15 cellular contexts compared by ENCODE assay signal in genomic region chr3:59464187-59464586, GRCh38.
DNase-seq lines count a peak whose midpoint lies in the region; ATAC-seq and TF ChIP-seq lines count a peak whose summit lies in the region.
"Had no signal": no experiment of that assay in that cellular context is flagged by ENCODE, and none has a peak within 500 bp of the region (broad histone marks: within the 10 kb centered on the region; RNA-seq: fewer than 3 reads in every experiment).

No MANE protein-coding gene starts in this region.

- H3F3A ChIP-seq in smooth muscle cell (ENCODE audit: low read depth), result no peaks in the 10 kb centered on the region

- peak overlapping the region; percentile 82 for H2AFZ ChIP-seq in mammary epithelial cell (ENCODE audit: low read depth, low read length)
- H2AFZ ChIP-seq in smooth muscle cell (ENCODE audit: low read depth), result no peak overlapping the region

- CTCF ChIA-PET in mammary epithelial cell (lab: Charles Lee; ENCODE audit: low non-redundant PET), result no interaction called here

- peak; percentile 48; the same call in 1 of the 3 replicates for ATAC-seq in RWPE2 (ENCODE audit: low read depth)
- ATAC-seq in foreskin keratinocyte, result peak; percentile 95

- intact Hi-C loops in mammary epithelial cell (cut with micrococcal nuclease), result no loop called here
- intact Hi-C loops in breast epithelium (cut with DNase I; ENCODE audit: low total_unique reads), result no loop called here

- no peak overlapping the region for H3K4me3 Mint-ChIP-seq in osteocyte (ENCODE audit: unreplicated experiment)
- H3K4me3 Mint-ChIP-seq: CD4-positive, alpha-beta T cell; H9 had no signal

- in situ Hi-C loops in mammary epithelial cell (cut with MboI; ENCODE audit: low sequenced_read_pairs in 2 of 2), result no loop called here

- H3K9ac ChIP-seq in mammary epithelial cell (ENCODE audit: insufficient read depth, low read length), result no peak overlapping the region
- no peak overlapping the region for H3K9ac ChIP-seq in smooth muscle cell (ENCODE audit: low read depth)

- H3K36me3 Mint-ChIP-seq in osteocyte (ENCODE audit: unreplicated experiment), result no peaks in the 10 kb centered on the region

- dilution Hi-C loops in mammary epithelial cell (cut with HindIII; ENCODE audit: low sequenced_read_pairs), result no loop called here

- H3K4me3 ChIP-seq in mammary epithelial cell (replicated peaks in 1 of 3; ENCODE audit: insufficient read depth in 1 of 3, low read depth in 2 of 3, low read length in 3 of 3) (no peak overlapping the region), breast epithelium (no peak overlapping the region), RWPE2 (ENCODE audit: severe bottlenecking) (no peak overlapping the region), smooth muscle cell (no peak overlapping the region)

- H3K27me3 Mint-ChIP-seq in osteocyte (ENCODE audit: unreplicated experiment), result no peaks in the 10 kb centered on the region
- H3K27me3 Mint-ChIP-seq: CD4-positive, alpha-beta T cell had no signal

- H3K4me2 ChIP-seq in mammary epithelial cell (ENCODE audit: insufficient read depth, low read depth, low read length) (peak overlapping the region; percentile 63), smooth muscle cell (no peak overlapping the region)

- H4K20me1 ChIP-seq in mammary epithelial cell (ENCODE audit: insufficient read depth, low read length) (no peaks in the 10 kb centered on the region), smooth muscle cell (ENCODE audit: low read depth) (no peaks in the 10 kb centered on the region)

- H3K36me3 ChIP-seq in mammary epithelial cell (ENCODE audit: insufficient read depth, low read length) (no peaks in the 10 kb centered on the region), breast epithelium (no peaks in the 10 kb centered on the region), RWPE2 (ENCODE audit: low read depth) (no peaks in the 10 kb centered on the region), smooth muscle cell (ENCODE audit: low read depth) (no peaks in the 10 kb centered on the region)

- peaks cover 10% of the 10 kb centered on the region for H3K4me1 ChIP-seq in mammary epithelial cell (ENCODE audit: insufficient read depth, low read length)
- no peaks in the 10 kb centered on the region for H3K4me1 ChIP-seq in breast epithelium
- no peaks in the 10 kb centered on the region for H3K4me1 ChIP-seq in RWPE2 (ENCODE audit: insufficient read depth, poor library complexity, severe bottlenecking)
- H3K4me1 ChIP-seq in foreskin keratinocyte, result peaks cover 11% of the 10 kb centered on the region
- H3K4me1 ChIP-seq in smooth muscle cell (ENCODE audit: low read depth), result no peaks in the 10 kb centered on the region

- H3K9me3 ChIP-seq in mammary epithelial cell (replicated peaks; ENCODE audit: insufficient read depth, low read length), result no peaks in the 10 kb centered on the region
- no peaks in the 10 kb centered on the region for H3K9me3 ChIP-seq in breast epithelium
- no peaks in the 10 kb centered on the region for H3K9me3 ChIP-seq in RWPE2 (ENCODE audit: severe bottlenecking)
- no peaks in the 10 kb centered on the region for H3K9me3 ChIP-seq in smooth muscle cell (replicated peaks; ENCODE audit: low read depth)

- H3K79me2 ChIP-seq in mammary epithelial cell (ENCODE audit: insufficient read depth, low read length) (no peaks in the 10 kb centered on the region), smooth muscle cell (ENCODE audit: low read depth) (no peaks in the 10 kb centered on the region)

- no TSS peak for BruUV-seq in mammary epithelial cell (replicated peaks; lab: Mats Ljungman, UMichigan)

- no peaks in the 10 kb centered on the region for H3K4me1 Mint-ChIP-seq in osteocyte (ENCODE audit: unreplicated experiment)
- H3K4me1 Mint-ChIP-seq: H9 had no signal

- H3K27me3 ChIP-seq in mammary epithelial cell (ENCODE audit: insufficient read depth, low read length) (no peaks in the 10 kb centered on the region), breast epithelium (no peaks in the 10 kb centered on the region), RWPE2 (ENCODE audit: insufficient read depth, poor library complexity, severe bottlenecking) (no peaks in the 10 kb centered on the region), foreskin keratinocyte (no peaks in the 10 kb centered on the region), smooth muscle cell (ENCODE audit: low read depth) (no peaks in the 10 kb centered on the region)

- TF ChIP-seq POLR2A in breast epithelium (IDR thresholded peaks at IDR 0.05), result no peak

- H3K27ac Mint-ChIP-seq in osteocyte (ENCODE audit: unreplicated experiment), result no peak overlapping the region
- H3K27ac Mint-ChIP-seq: CD4-positive, alpha-beta T cell; H9 had no signal

- DNase-seq in mammary epithelial cell (peak; percentile 69), breast epithelium (ENCODE audit: low spot score in 2 of 2) (no peak), RWPE2 (ENCODE audit: low spot score) (no peak), foreskin keratinocyte (peak; percentile 63 to 83), smooth muscle cell (lab: John Stamatoyannopoulos, UW; ENCODE audit: unreplicated experiment) (no peak), GDM1 (lab: John Stamatoyannopoulos, UW) (no peak), osteocyte (ENCODE audit: extremely low spot score, unreplicated experiment) (no peak), AG08396 (ENCODE audit: low spot score) (no peak)
- DNase-seq: ACHN; AML-193; CD4-positive, alpha-beta T cell; DMS79 treated with DMSO at 0.1 percent for 48 hours; H9; IMR-90 had no signal

- 5% methylated on average over 6 of the region's 6 CpGs for WGBS in mammary epithelial cell (ENCODE audit: low coverage, missing lambda C conversion rate)
- 66% methylated on average over 6 of the region's 6 CpGs for WGBS in smooth muscle cell (ENCODE audit: low lambda C conversion rate)

- H3K27ac ChIP-seq in mammary epithelial cell (ENCODE audit: insufficient read depth, low read depth, low read length) (no peak overlapping the region), breast epithelium (no peak overlapping the region), RWPE2 (ENCODE audit: poor library complexity, severe bottlenecking) (no peak overlapping the region), foreskin keratinocyte (peak overlapping the region; percentile 91), smooth muscle cell (ENCODE audit: low read depth) (peak overlapping the region; percentile 20)
- H3K27ac ChIP-seq: C4-2B had no signal

- TF ChIP-seq CTCF in mammary epithelial cell (conservative IDR thresholded peaks at IDR 0.05 in 1 of 2, IDR thresholded peaks at IDR 0.05 in 1 of 2; ENCODE audit: extremely low read depth in 1 of 2, insufficient read depth in 1 of 2, low read depth in 1 of 2, low read length in 2 of 2) (no peak), breast epithelium (IDR thresholded peaks at IDR 0.05) (no peak), RWPE2 (IDR thresholded peaks at IDR 0.05; ENCODE audit: poor library complexity, severe bottlenecking) (no peak), foreskin keratinocyte (conservative IDR thresholded peaks at IDR 0.05) (no peak), smooth muscle cell (IDR thresholded peaks at IDR 0.05; ENCODE audit: borderline replicate concordance, insufficient read depth, poor library complexity, severe bottlenecking) (no peak), osteocyte (IDR thresholded peaks at IDR 0.05) (no peak)

- peaks cover 5% of the 10 kb centered on the region for H3K9me3 Mint-ChIP-seq in osteocyte (ENCODE audit: unreplicated experiment)

Comparison
In these comparisons a context has a peak if more than half of its experiments do, and no peak if none do; other contexts are left out.
1. DNase-seq: peak in mammary epithelial cell (single experiment) and foreskin keratinocyte (2 of 2); none in breast epithelium (0 of 2), RWPE2 (single experiment), smooth muscle cell (single experiment), GDM1 (single experiment), osteocyte (single experiment) and AG08396 (single experiment).
2. H3K27ac ChIP-seq: peak in foreskin keratinocyte (single experiment) and smooth muscle cell (single experiment); none in mammary epithelial cell (single experiment), breast epithelium (0 of 2) and RWPE2 (single experiment).